ENCODE assay signal across 28 cellular contexts in the genomic region with DNA sequence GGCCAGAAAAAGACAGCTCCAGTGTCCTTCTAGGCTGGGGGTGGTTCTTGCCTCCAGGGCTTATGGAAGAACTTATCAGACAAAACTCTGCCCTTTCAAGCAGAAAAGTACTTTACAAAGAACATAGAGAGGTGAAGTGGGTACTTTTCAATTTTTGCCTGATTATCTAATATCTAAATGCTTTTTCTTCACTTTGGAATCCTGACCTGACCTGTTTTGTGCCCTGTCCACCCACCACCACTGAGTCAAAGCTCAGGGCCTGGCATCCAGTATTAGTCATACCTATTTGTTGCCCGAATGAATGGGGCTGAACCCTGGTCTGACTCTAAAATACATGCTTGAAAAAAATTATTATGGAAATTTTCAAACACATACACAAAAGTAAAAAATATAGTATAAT. TPM values are rescaled to one million over a fixed set of nuclear protein-coding genes. Genes with fewer than 3 reads are reported as not detected.
DNase-seq lines count a peak whose midpoint lies in the region; ATAC-seq, FAIRE-seq and TF ChIP-seq lines count a peak whose summit lies in the region.
"Had no signal": no experiment of that assay in that cellular context is flagged by ENCODE, and none has a peak within 500 bp of the region (broad histone marks: within the 10 kb centered on the region; RNA-seq: fewer than 3 reads in every experiment).

No MANE protein-coding gene starts in this region.

- BruUV-seq in MCF 10A (replicated peaks; lab: Mats Ljungman, UMichigan) (no TSS peak), K562 (replicated peaks; lab: Mats Ljungman, UMichigan) (no TSS peak)

- H3K9me3 Mint-ChIP-seq in MCF 10A (ENCODE audit: unreplicated experiment): no peaks in the 10 kb centered on the region
- H3K9me3 Mint-ChIP-seq: activated naive CD4-positive, alpha-beta T cell treated with anti-CD3 and anti-CD28 coated beads, Interleukin-2, amount 50 U/mL, for 72 hours had no signal

- 83% methylated on average over 1 of the region's 1 CpG for WGBS in K562 (ENCODE audit: insufficient coverage, low coverage, missing lambda C conversion rate)
- WGBS in mesenchymal stem cell: no CpG with 5 or more reads among the region's 1 CpG

- no peaks in the 10 kb centered on the region for H3K36me3 Mint-ChIP-seq in MCF 10A (ENCODE audit: insufficient read depth, unreplicated experiment)
- H3K36me3 Mint-ChIP-seq: activated naive CD4-positive, alpha-beta T cell treated with anti-CD3 and anti-CD28 coated beads, Interleukin-2, amount 50 U/mL, for 72 hours had no signal

- no peak for TF ChIP-seq CTCF in MCF 10A (IDR thresholded peaks at IDR 0.05; ENCODE audit: unreplicated experiment)
- no peak for TF ChIP-seq CTCF in breast epithelium (IDR thresholded peaks at IDR 0.05)
- TF ChIP-seq CTCF in K562 (IDR thresholded peaks at IDR 0.05 in 2 of 3, conservative IDR thresholded peaks at IDR 0.05 in 1 of 3; ENCODE audit: insufficient read depth in 2 of 3, low read depth in 1 of 3, low read length in 3 of 3): no peak
- TF ChIP-seq CTCF in GM13976 (IDR thresholded peaks at IDR 0.05; ENCODE audit: borderline replicate concordance, control extremely low read depth, extremely low read depth, insufficient read depth, missing control alignments): no peak

- H3K9ac ChIP-seq in K562 (ENCODE audit: insufficient read depth in 1 of 2, low read depth in 2 of 2, low read length in 2 of 2) (no peak overlapping the region), mesenchymal stem cell (ENCODE audit: low read length) (no peak overlapping the region)

- no peak overlapping the region for H2AK5ac ChIP-seq in mesenchymal stem cell (ENCODE audit: low read length, severe bottlenecking)

- no peak overlapping the region for H4K8ac ChIP-seq in mesenchymal stem cell (ENCODE audit: low read length)

- H3K79me1 ChIP-seq in mesenchymal stem cell (replicated peaks; ENCODE audit: low read length, poor library complexity, severe bottlenecking): no peaks in the 10 kb centered on the region

- H3K4me3 Mint-ChIP-seq in MCF 10A (ENCODE audit: unreplicated experiment): no peak overlapping the region

- no peaks in the 10 kb centered on the region for H3K4me1 ChIP-seq in breast epithelium
- H3K4me1 ChIP-seq in K562 (replicated peaks in 1 of 2; ENCODE audit: control insufficient read depth in 2 of 2, insufficient read depth in 2 of 2, low read length in 2 of 2): peaks cover 10 to 46% of the 10 kb centered on the region in 2 experiments; a peak in 4 of 5 replicates
- H3K4me1 ChIP-seq in mesenchymal stem cell (ENCODE audit: control insufficient read depth, insufficient read depth, low read depth, low read length): peaks cover 13% of the 10 kb centered on the region
- H3K4me1 ChIP-seq: left ventricle myocardium inferior, prostate gland, right lobe of liver, upper lobe of left lung had no signal

- no peak overlapping the region for H2BK15ac ChIP-seq in mesenchymal stem cell (ENCODE audit: low read depth, poor library complexity, severe bottlenecking)

- peak overlapping the region; percentile 15 for H2BK120ac ChIP-seq in mesenchymal stem cell (ENCODE audit: low read depth, low read length)

- peaks cover 0 to 72% of the 10 kb centered on the region in 2 donors for H3K27me3 ChIP-seq in breast epithelium
- H3K27me3 ChIP-seq in K562 (ENCODE audit: control insufficient read depth in 2 of 2, insufficient read depth in 2 of 2, low read length in 2 of 2): no peaks in the 10 kb centered on the region
- peaks cover 0 to 25% of the 10 kb centered on the region in 2 experiments for H3K27me3 ChIP-seq in mesenchymal stem cell (ENCODE audit: control insufficient read depth in 1 of 2, insufficient read depth in 1 of 2, low read length in 2 of 2)

- no peaks in the 10 kb centered on the region for H3K9me1 ChIP-seq in K562 (ENCODE audit: control insufficient read depth, insufficient read depth, low read length)

- peak overlapping the region; percentile 48 to 54 for H3K18ac ChIP-seq in mesenchymal stem cell (ENCODE audit: low read depth in 1 of 2, low read length in 2 of 2)

- POLR2A ChIA-PET in MCF 10A (lab: Yijun Ruan, JAX): interaction anchor here (1.1 to 3.2 kb wide), 4 partner anchors 11 to 79 kb away, joined by 3 to 18 read pairs (median 6); a partner anchor contains a TSS
- POLR2A ChIA-PET in K562 (lab: Yijun Ruan, JAX): no interaction called here

- ATAC-seq in K562 (no peak), GM21619 (IDR thresholded peaks at IDR 0.05; ENCODE audit: unreplicated experiment) (no peak)
- ATAC-seq: activated naive CD4-positive, alpha-beta T cell treated with anti-CD3 and anti-CD28 coated beads, Interleukin-2, amount 50 U/mL, for 72 hours; Panc1 had no signal

- no peak overlapping the region for H3K4me3 ChIP-seq in breast epithelium
- no peak overlapping the region for H3K4me3 ChIP-seq in K562
- H3K4me3 ChIP-seq in mesenchymal stem cell (ENCODE audit: insufficient read depth in 1 of 2, low read depth in 1 of 2, low read length in 2 of 2): no peak overlapping the region
- H3K4me3 ChIP-seq: left ventricle myocardium inferior, prostate gland, right lobe of liver, upper lobe of left lung had no signal

- peaks cover 81% of the 10 kb centered on the region for H3K27me3 Mint-ChIP-seq in MCF 10A (ENCODE audit: insufficient read depth, unreplicated experiment)

- peak; percentile 42 for DNase-seq in MCF 10A (ENCODE audit: unreplicated experiment)
- DNase-seq in breast epithelium (ENCODE audit: low spot score in 2 of 2): no peak
- DNase-seq in K562 (ENCODE audit: extremely low read depth in 1 of 4, low spot score in 3 of 4): no peak
- no peak for DNase-seq in mesenchymal stem cell
- DNase-seq in GM13976 (ENCODE audit: low spot score): no peak
- no peak for DNase-seq in epidermal melanocyte (ENCODE audit: insufficient read length, low spot score)
- DNase-seq in frontal cortex (ENCODE audit: low spot score in 2 of 2): no peak
- DNase-seq: 8988T; activated CD4-positive, alpha-beta T cell treated with anti-CD3 and anti-CD28 coated beads for 4 hours; activated effector memory CD4-positive, alpha-beta T cell treated with Interleukin-2 at 50 U/mL for 16 hours; amygdala; Calu3; DMS79; GF-D8; GOT3; left ventricle myocardium inferior; NCI-H2029 treated with DMSO at 0.1 percent for 48 hours; NCI-H524 treated with DMSO at 0.1 percent for 48 hours; right lobe of liver; stimulated activated CD4-positive, alpha-beta T cell treated with anti-CD3 and anti-CD28 coated beads, Interleukin-4, amount 100 ng/mL, for 4 hours; T1000; upper lobe of left lung; WERI-Rb-1 had no signal

- intact Hi-C loops in MCF 10A (cut with micrococcal nuclease) (no loop called here), breast epithelium (cut with DNase I; ENCODE audit: low total_unique reads) (no loop called here), K562 (cut with micrococcal nuclease) (no loop called here)

- H3K36me3 ChIP-seq in breast epithelium (no peaks in the 10 kb centered on the region), K562 (ENCODE audit: control insufficient read depth, insufficient read depth, low read length) (no peaks in the 10 kb centered on the region), mesenchymal stem cell (ENCODE audit: control insufficient read depth in 1 of 2, insufficient read depth in 2 of 2, low read depth in 1 of 2, low read length in 2 of 2) (no peaks in the 10 kb centered on the region)
- H3K36me3 ChIP-seq: left ventricle myocardium inferior, prostate gland, right lobe of liver, upper lobe of left lung, WERI-Rb-1 had no signal

- H3K4ac ChIP-seq in mesenchymal stem cell (ENCODE audit: low read depth in 1 of 2, low read length in 2 of 2): no peak overlapping the region

- H3K9me3 ChIP-seq in breast epithelium (no peaks in the 10 kb centered on the region), K562 (replicated peaks; ENCODE audit: control insufficient read depth, insufficient read depth, low read depth, low read length) (no peaks in the 10 kb centered on the region; the same call in 1 of the 2 replicates), mesenchymal stem cell (ENCODE audit: control insufficient read depth, low read length) (no peaks in the 10 kb centered on the region)
- H3K9me3 ChIP-seq: left ventricle myocardium inferior, prostate gland, right lobe of liver, upper lobe of left lung had no signal

- TF ChIP-seq POLR2A in breast epithelium (IDR thresholded peaks at IDR 0.05) (no peak), K562 (conservative IDR thresholded peaks at IDR 0.05) (no peak)

- H2AFZ ChIP-seq in K562 (ENCODE audit: low read depth, low read length) (peak overlapping the region; percentile 95; the same call in 1 of the 2 replicates), mesenchymal stem cell (ENCODE audit: low read depth, low read length) (no peak overlapping the region)

- no peak overlapping the region for H3K23ac ChIP-seq in mesenchymal stem cell (ENCODE audit: low read length in 2 of 2)

- H3K27ac Mint-ChIP-seq in MCF 10A (ENCODE audit: low read depth, unreplicated experiment): peak overlapping the region; percentile 35
- H3K27ac Mint-ChIP-seq: activated naive CD4-positive, alpha-beta T cell treated with anti-CD3 and anti-CD28 coated beads, Interleukin-2, amount 50 U/mL, for 72 hours had no signal

- H3K27ac ChIP-seq in breast epithelium: no peak overlapping the region
- H3K27ac ChIP-seq in K562 (ENCODE audit: extremely low read depth, low read depth, low read length): no peak overlapping the region; the same call in 2 of the 3 replicates
- H3K27ac ChIP-seq in mesenchymal stem cell (ENCODE audit: low read length, poor library complexity, severe bottlenecking): no peak overlapping the region
- H3K27ac ChIP-seq: left ventricle myocardium inferior, prostate gland, right lobe of liver, upper lobe of left lung, WERI-Rb-1 had no signal

- H3K4me2 ChIP-seq in K562 (ENCODE audit: insufficient read depth, low read length) (no peak overlapping the region), mesenchymal stem cell (ENCODE audit: low read length, poor library complexity, severe bottlenecking) (no peak overlapping the region)

- CTCF ChIA-PET in MCF 10A (lab: Yijun Ruan, JAX): interaction anchor here (0.6 to 2.0 kb wide), 4 partner anchors 11 to 236 kb away, joined by 3 to 7 read pairs (median 3); no protein-coding TSS in a partner anchor
- CTCF ChIA-PET in K562 (lab: Yijun Ruan, JAX; ENCODE audit: low intra/inter-chr PET ratio): no interaction called here

- H2BK12ac ChIP-seq in mesenchymal stem cell (ENCODE audit: low read length in 2 of 2): peak overlapping the region in 1 of 2 experiments; percentile 83

- H3K4me1 Mint-ChIP-seq in MCF 10A (ENCODE audit: insufficient read depth, unreplicated experiment): peaks cover 22% of the 10 kb centered on the region

- H3K79me2 ChIP-seq in K562 (ENCODE audit: control insufficient read depth, insufficient read depth, low read length): no peaks in the 10 kb centered on the region

- no peaks in the 10 kb centered on the region for H4K20me1 ChIP-seq in K562 (replicated peaks; ENCODE audit: control insufficient read depth, insufficient read depth, low read length)

- H2BK5ac ChIP-seq in mesenchymal stem cell (ENCODE audit: low read depth, low read length, poor library complexity, severe bottlenecking): no peak overlapping the region

- TF ChIP-seq RAD21 in K562 (CRISPR knock-in tag; conservative IDR thresholded peaks at IDR 0.05 in 1 of 2, IDR thresholded peaks at IDR 0.05 in 1 of 2): no peak

- peak overlapping the region; percentile 80 for H4K91ac ChIP-seq in mesenchymal stem cell (ENCODE audit: low read length)

- no peak for FAIRE-seq in K562 (lab: Jason Lieb, UNC)
- no peak for FAIRE-seq in frontal cortex (lab: Jason Lieb, UNC)

- in situ Hi-C loops in K562 (cut with MboI) (no loop called here), GM13976 (cut with MboI; ENCODE audit: low sequenced_read_pairs, unreplicated experiment) (no loop called here)

- no peak for TF ChIP-seq EP300 in K562 (IDR thresholded peaks at IDR 0.05; ENCODE audit: low read length)

- no peak overlapping the region for H3K14ac ChIP-seq in mesenchymal stem cell (ENCODE audit: low read length in 2 of 2)

RNA-seq across cellular contexts. Expression of a gene that starts 37.2 kb away (rescaled TPM):
- not detected in 2 replicates for total RNA-seq in MCF 10A (2022)
- total RNA-seq in breast epithelium: under 1 TPM in 2 of 3 donors, not detected in 1; 0.15 to 0.32 TPM
- total RNA-seq in K562 (2011; cell fraction: chromatin; rRNA removed; ENCODE audit: low replicate concordance): 0.16 and 0.26 TPM in 2 replicates
- under 0.01 TPM in 1 of 2 replicates, not detected in the other for total RNA-seq in K562 (2011; cell fraction: nucleolus; rRNA removed)
- 0.15 TPM in 2 replicates for total RNA-seq in K562 (2011; cell fraction: nucleoplasm; rRNA removed)
- 0.04 and 0.05 TPM in 2 replicates for total RNA-seq in K562 (2014; rRNA removed)
- total RNA-seq in K562 (2014; rRNA removed; fragmentation: Illumina TruSeq; extraction: Trizol): 0.10 and 0.11 TPM in 2 replicates
- total RNA-seq in K562 (2015; rRNA removed; fragmentation: Illumina TruSeq; extraction: Trizol): 0.04 TPM in 1 of 2 replicates, not detected in the other
- total RNA-seq in K562 (2021): 0.16 and 0.31 TPM in 2 replicates
- 0.03 and 0.35 TPM in 2 replicates for polyA plus RNA-seq in K562 (2011; rRNA removed)
- 0.06 and 0.52 TPM in 2 replicates for polyA plus RNA-seq in K562 (2011; cell fraction: cytosol; rRNA removed)
- polyA plus RNA-seq in K562 (2011; cell fraction: nucleus; rRNA removed): 0.10 and 1.2 TPM in 2 replicates
- polyA plus RNA-seq in K562 (2012): 0.08 and 0.17 TPM in 2 replicates
- polyA plus RNA-seq in K562 (2014; fragmentation: Illumina TruSeq; extraction: Trizol): 0.18 and 0.22 TPM in 2 replicates
- under 1 TPM in 1 of 2 experiments, not detected in 1; 0.06 TPM for polyA plus RNA-seq in K562 (2014; fragmentation: Nextera tagmentation; extraction: Ambion mirVana)
- 0.11 and 0.21 TPM in 2 replicates for polyA plus RNA-seq in K562 (2014; rRNA removed)
- 0.25 TPM in 1 of 2 replicates, not detected in the other for polyA minus RNA-seq in K562 (2011; rRNA and poly(A)+ RNA removed)
- polyA minus RNA-seq in K562 (2011; cell fraction: cytosol; rRNA and poly(A)+ RNA removed): 0.38 TPM in 1 of 2 replicates, not detected in the other
- polyA minus RNA-seq in K562 (2011; cell fraction: nucleus; rRNA and poly(A)+ RNA removed): 0.13 TPM in 1 of 2 replicates, not detected in the other
- 0.33 TPM for polyA plus RNA-seq in mesenchymal stem cell (2013, experiment 1 of 2)
- polyA plus RNA-seq in mesenchymal stem cell (2013, experiment 2 of 2): 0.49 TPM
- under 0.01 TPM for total RNA-seq in frontal cortex
- total RNA-seq: activated CD8-positive, alpha-beta memory T cell treated with anti-CD3 and anti-CD28 coated beads for 36 hours; Calu3 had no signal
